18 cellular contexts compared by ENCODE assay signal in the genomic region with DNA sequence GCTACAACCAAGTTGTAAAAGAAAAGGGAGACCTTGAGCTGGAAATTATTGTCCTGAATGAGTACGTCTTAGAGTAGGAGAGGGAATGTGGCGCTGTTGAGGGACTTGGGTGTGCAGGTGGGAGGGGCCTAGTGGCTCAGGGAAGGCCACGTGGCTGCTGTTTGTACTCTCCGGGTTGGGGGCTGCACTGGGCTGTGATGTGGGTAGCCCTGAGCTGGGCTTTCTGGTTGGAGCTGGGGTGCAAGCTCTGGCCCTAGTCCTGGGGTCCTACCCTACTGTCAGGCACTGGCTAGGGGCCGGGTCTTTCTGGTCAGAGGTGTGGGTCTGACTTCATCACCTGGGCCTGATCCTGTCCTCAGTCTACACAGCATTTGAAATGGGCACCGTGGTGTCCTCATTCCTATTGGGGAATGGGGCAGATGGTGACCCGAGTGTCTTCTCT. TPM values are rescaled to one million over a fixed set of nuclear protein-coding genes. Genes with fewer than 3 reads are reported as not detected.
DNase-seq lines count a peak whose midpoint lies in the region; ATAC-seq and TF ChIP-seq lines count a peak whose summit lies in the region.
"Had no signal": no experiment of that assay in that cellular context is flagged by ENCODE, and none has a peak within 500 bp of the region (broad histone marks: within the 10 kb centered on the region; RNA-seq: fewer than 3 reads in every experiment).

No MANE protein-coding gene starts in this region.

- H3K27ac ChIP-seq in GM23338 (ENCODE audit: low read depth) (no peak overlapping the region), RWPE1 (0 out of 2 replicates have a peak overlapping the region, but pooled peaks have one; percentile 1), neural progenitor cell (peak overlapping the region; percentile 23), vagina (no peak overlapping the region)

- no peaks in the 10 kb centered on the region for H3K27me3 ChIP-seq in GM23338 (ENCODE audit: insufficient read depth)
- H3K27me3 ChIP-seq in neural progenitor cell: no peaks in the 10 kb centered on the region
- H3K27me3 ChIP-seq in vagina: no peaks in the 10 kb centered on the region
- H3K27me3 ChIP-seq: BLaER1 treated with 17β-estradiol and CSF1 and Interleukin-3, amounts not matched to agents 10 nM and 100 nM had no signal

- H2AFZ ChIP-seq in GM23338 (no peak overlapping the region), neural progenitor cell (replicated peaks) (no peak overlapping the region)

- 0 out of 2 replicates have a peak, but pooled peaks cover 5% of the 10 kb centered on the region for H3F3A ChIP-seq in GM23338 (replicated peaks; ENCODE audit: low read depth)
- no peaks in the 10 kb centered on the region for H3F3A ChIP-seq in neural progenitor cell (ENCODE audit: low read depth)

- intact Hi-C loops in vagina (cut with DNase I): no loop called here

- H3K27me3 Mint-ChIP-seq in GM23338 (ENCODE audit: insufficient read depth, low read depth, poor library complexity) (peaks cover 2% of the 10 kb centered on the region), neural progenitor cell (ENCODE audit: insufficient read depth, low read depth) (no peaks in the 10 kb centered on the region)
- H3K27me3 Mint-ChIP-seq: B cell had no signal

- H3K79me2 ChIP-seq in GM23338 (replicated peaks; ENCODE audit: insufficient read depth) (no peaks in the 10 kb centered on the region), neural progenitor cell (ENCODE audit: low read depth) (no peaks in the 10 kb centered on the region)

- H3K9me3 Mint-ChIP-seq in GM23338 (no peaks in the 10 kb centered on the region), neural progenitor cell (no peaks in the 10 kb centered on the region)
- H3K9me3 Mint-ChIP-seq: CD8-positive, alpha-beta T cell; H9 had no signal

- H3K4me1 ChIP-seq in GM23338 (ENCODE audit: insufficient read depth) (no peaks in the 10 kb centered on the region), neural progenitor cell (no peaks in the 10 kb centered on the region), vagina (no peaks in the 10 kb centered on the region)

- H4K20me1 ChIP-seq in GM23338 (replicated peaks; ENCODE audit: insufficient read depth) (no peaks in the 10 kb centered on the region), neural progenitor cell (ENCODE audit: low read depth) (no peaks in the 10 kb centered on the region)

- DNase-seq in GM23338 (ENCODE audit: low spot score) (peak; percentile 19), RWPE1 (ENCODE audit: low spot score) (no peak), iPS-NIHi7 (ENCODE audit: extremely low spot score) (peak; percentile 15), neural progenitor cell (ENCODE audit: low spot score) (peak; percentile 17), vagina (ENCODE audit: extremely low spot score in 2 of 2) (no peak), NCI-H82 (lab: John Stamatoyannopoulos, UW) (no peak)
- DNase-seq: 8988T; CD8-positive, alpha-beta T cell; DMS 273 treated with DMSO at 0.1 percent for 48 hours; DMS53; DND-41; EL; GOT3; H9 had no signal

- H3K4me3 Mint-ChIP-seq in GM23338: no peak overlapping the region; the same call in 2 of the 3 replicates
- no peak overlapping the region for H3K4me3 Mint-ChIP-seq in neural progenitor cell
- H3K4me3 Mint-ChIP-seq: B cell; CD8-positive, alpha-beta T cell; H9 had no signal

- H3K36me3 ChIP-seq in GM23338 (ENCODE audit: insufficient read depth) (no peaks in the 10 kb centered on the region), neural progenitor cell (no peaks in the 10 kb centered on the region), vagina (peaks cover 0 to 58% of the 10 kb centered on the region in 2 donors)

- H3K36me3 Mint-ChIP-seq in GM23338 (ENCODE audit: low read depth) (peaks cover 23% of the 10 kb centered on the region), neural progenitor cell (peaks cover 51% of the 10 kb centered on the region)

- POLR2A ChIA-PET in RWPE1 (lab: Yijun Ruan, JAX; ENCODE audit: low non-redundant PET): no interaction called here

- H3K27ac Mint-ChIP-seq in GM23338 (no peak overlapping the region), neural progenitor cell (no peak overlapping the region)
- H3K27ac Mint-ChIP-seq: B cell; CD8-positive, alpha-beta T cell had no signal

- no peak for TF ChIP-seq POLR2A in vagina (IDR thresholded peaks at IDR 0.05)

- ATAC-seq in GM23338 (peak; percentile 66), GM19324 (IDR thresholded peaks at IDR 0.05; ENCODE audit: low FRiP score, unreplicated experiment) (no peak), GM19351 (IDR thresholded peaks at IDR 0.05; ENCODE audit: unreplicated experiment) (no peak)
- ATAC-seq: CD8-positive, alpha-beta T cell had no signal

- H3K4me3 ChIP-seq in GM23338: no peak overlapping the region
- no peak overlapping the region for H3K4me3 ChIP-seq in neural progenitor cell
- no peak overlapping the region for H3K4me3 ChIP-seq in vagina
- H3K4me3 ChIP-seq: BLaER1 treated with 17β-estradiol and CSF1 and Interleukin-3, amounts not matched to agents 10 nM and 100 nM had no signal

- no peak overlapping the region for H3K4me2 ChIP-seq in GM23338
- H3K4me2 ChIP-seq in neural progenitor cell: no peak overlapping the region
- H3K4me2 ChIP-seq: BLaER1 treated with 17β-estradiol and CSF1 and Interleukin-3, amounts not matched to agents 10 nM and 100 nM had no signal

- TF ChIP-seq CTCF in GM23338 (conservative IDR thresholded peaks at IDR 0.05; ENCODE audit: low read depth in 2 of 2) (no peak), RWPE1 (conservative IDR thresholded peaks at IDR 0.05; ENCODE audit: low read depth) (no peak), neural progenitor cell (IDR thresholded peaks at IDR 0.05) (no peak), vagina (IDR thresholded peaks at IDR 0.05) (no peak)

- no peak overlapping the region for H3K9ac ChIP-seq in neural progenitor cell
- H3K9ac ChIP-seq: BLaER1 treated with 17β-estradiol and CSF1 and Interleukin-3, amounts not matched to agents 10 nM and 100 nM had no signal

- no peaks in the 10 kb centered on the region; the same call in 2 of the 3 replicates for H3K4me1 Mint-ChIP-seq in GM23338
- H3K4me1 Mint-ChIP-seq in neural progenitor cell: no peaks in the 10 kb centered on the region
- H3K4me1 Mint-ChIP-seq: B cell had no signal

- H3K9me3 ChIP-seq in neural progenitor cell (ENCODE audit: low read depth): no peaks in the 10 kb centered on the region
- H3K9me3 ChIP-seq in vagina: no peaks in the 10 kb centered on the region
- H3K9me3 ChIP-seq: BLaER1 treated with 17β-estradiol and CSF1 and Interleukin-3, amounts not matched to agents 10 nM and 100 nM had no signal

- CTCF ChIA-PET in RWPE1 (lab: Yijun Ruan, JAX): interaction anchor here (0.7 to 1.3 kb wide), 3 partner anchors 11 to 58 kb away, joined by 3 to 5 read pairs (median 3); no protein-coding TSS in a partner anchor

- no peaks in the 10 kb centered on the region for H3K9me2 ChIP-seq in GM23338 (ENCODE audit: insufficient read depth)

TF ChIP-seq in GM23338, 12 proteins besides CTCF, POLR2A, EP300 and RAD21:
- TF ChIP-seq JUNB (IDR thresholded peaks at IDR 0.05; ENCODE audit: unreplicated experiment) (no peak), CREB1 (CRISPR knock-in tag; IDR thresholded peaks at IDR 0.05; ENCODE audit: low read depth) (no peak)

RNA-seq across cellular contexts. Expression of a gene that starts 19.1 kb away (rescaled TPM):
- total RNA-seq in GM23338 (2014; rRNA removed; shearing (Covaris generic)): 19.6 and 22.1 TPM in 2 replicates
- polyA plus RNA-seq in GM23338 (2016; fragmentation: Nextera tagmentation; extraction: Ambion mirVana): 7.3 and 7.4 TPM in 2 replicates
- total RNA-seq in neural progenitor cell (ENCODE audit: low replicate concordance): 22.7 and 26.3 TPM in 2 replicates
- total RNA-seq in vagina: 20.9 TPM

RNA-seq across cellular contexts. Expression of a gene that starts 29.6 kb away (rescaled TPM):
- total RNA-seq in GM23338 (2014; rRNA removed; shearing (Covaris generic)): 23.5 and 26.9 TPM in 2 replicates
- polyA plus RNA-seq in GM23338 (2016; fragmentation: Nextera tagmentation; extraction: Ambion mirVana): 13.2 and 17.5 TPM in 2 replicates
- 40.6 and 49.4 TPM in 2 replicates for total RNA-seq in neural progenitor cell (ENCODE audit: low replicate concordance)
- 18.9 TPM for total RNA-seq in vagina

Comparison
In these comparisons a context has a peak if more than half of its experiments do, and no peak if none do; other contexts are left out.
1. DNase-seq: peak in GM23338 (single experiment), iPS-NIHi7 (single experiment) and neural progenitor cell (single experiment); none in RWPE1 (single experiment), vagina (0 of 2) and NCI-H82 (single experiment).
2. H3K27ac ChIP-seq: peak in RWPE1 (single experiment) and neural progenitor cell (single experiment); none in GM23338 (single experiment) and vagina (single experiment).